Comparison of ENCODE assay signal across 8 cellular contexts in the genomic region with DNA sequence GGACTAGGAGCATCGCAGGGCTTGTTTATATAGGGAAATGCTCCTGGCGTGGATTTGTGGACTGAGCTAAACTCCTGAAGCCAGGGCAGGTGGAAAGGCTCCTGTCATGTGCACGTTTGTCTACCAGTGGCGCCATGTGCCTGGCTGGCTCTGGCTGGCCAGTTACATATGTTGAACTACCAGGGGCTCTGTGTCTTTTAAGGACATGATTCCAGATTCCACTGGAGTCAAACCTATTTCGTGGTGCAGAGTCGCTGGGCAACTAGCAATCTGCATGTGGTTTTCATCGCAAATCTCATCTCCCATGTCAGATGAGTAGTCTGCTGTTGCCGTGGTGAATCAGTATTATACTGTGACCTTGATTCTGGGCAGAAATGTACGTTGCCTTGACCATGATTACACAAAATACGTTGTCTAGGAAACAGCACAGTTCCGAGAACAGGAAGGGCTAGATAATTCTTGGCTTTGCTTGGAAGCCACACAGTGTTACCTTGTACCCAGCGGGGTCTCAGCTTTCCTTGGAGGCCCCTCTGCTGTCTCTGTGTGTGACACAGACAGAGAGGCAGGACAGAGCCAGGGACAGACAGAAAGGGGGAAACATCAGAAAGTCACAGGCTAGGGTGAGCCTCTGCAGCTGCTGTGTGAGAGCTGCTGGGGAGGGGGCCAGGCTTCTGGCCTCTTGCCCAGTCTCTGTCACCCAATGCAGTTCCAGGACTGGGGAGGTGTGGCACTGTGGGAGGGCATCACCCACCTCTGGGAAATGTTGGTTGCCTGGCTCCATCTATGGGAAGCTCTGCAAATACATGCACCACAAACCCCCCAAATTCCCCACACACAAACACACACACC. TPM values are rescaled to one million over a fixed set of nuclear protein-coding genes. Genes with fewer than 3 reads are reported as not detected.
DNase-seq lines count a peak whose midpoint lies in the region; ATAC-seq and TF ChIP-seq lines count a peak whose summit lies in the region.

No MANE protein-coding gene starts in this region.

- H3K27ac ChIP-seq in heart left ventricle (no peak overlapping the region), right atrium auricular region (no peak overlapping the region), spleen (peak overlapping the region in 5 of 8 donors; percentile 29 to 67 (median 58))

- H3K27me3 ChIP-seq in heart left ventricle (peaks cover 0 to 3% (median 0%) of the 10 kb centered on the region in 9 donors), right atrium auricular region (no peaks in the 10 kb centered on the region), spleen (replicated peaks in 1 of 7) (no peaks in the 10 kb centered on the region)

- no peak overlapping the region for H3K4me3 Mint-ChIP-seq in activated B cell treated with CpG ODN at 0.5 μM for 24 hours

- intact Hi-C loops in heart left ventricle (cut with DNase I) = no loop called here
- intact Hi-C loops in activated B cell treated with CpG ODN at 0.5 μM for 24 hours (cut with micrococcal nuclease) = no loop called here
- intact Hi-C loops in head of caudate nucleus (cut with DNase I) = no loop called here
- intact Hi-C loops in spleen (cut with DNase I; ENCODE audit: low total_unique reads) = no loop called here
- intact Hi-C loops in lower leg skin (cut with DNase I; ENCODE audit: low total_unique reads) = no loop called here

- POLR2A ChIA-PET in activated B cell treated with CpG ODN at 0.5 μM for 24 hours (lab: Charles Lee) = no interaction called here

- H3K27me3 Mint-ChIP-seq in activated B cell treated with CpG ODN at 0.5 μM for 24 hours = no peaks in the 10 kb centered on the region

- peaks cover 0 to 7% (median 0%) of the 10 kb centered on the region in 12 donors for H3K4me1 ChIP-seq in heart left ventricle
- H3K4me1 ChIP-seq in right atrium auricular region = no peaks in the 10 kb centered on the region
- H3K4me1 ChIP-seq in spleen = no peaks in the 10 kb centered on the region

- 46 to 65% (median 54%) methylated on average over 12 of the region's 12 CpGs for WGBS in heart left ventricle, 4 donors
- WGBS in spleen, 5 donors = 42 to 55% (median 53%) methylated on average over 9 to 12 of the region's 12 CpGs
- 51 to 52% methylated on average over 7 to 12 of the region's 12 CpGs for WGBS in lower leg skin, 2 donors

- H3K4me1 Mint-ChIP-seq in activated B cell treated with CpG ODN at 0.5 μM for 24 hours = no peaks in the 10 kb centered on the region

- no peak for TF ChIP-seq CTCF in heart left ventricle (IDR thresholded peaks at IDR 0.05)
- no peak for TF ChIP-seq CTCF in right atrium auricular region (IDR thresholded peaks at IDR 0.05)
- no peak for TF ChIP-seq CTCF in activated B cell treated with CpG ODN at 0.5 μM for 24 hours (IDR thresholded peaks at IDR 0.05)
- peak in 1 of 11 experiments; percentile 25 for TF ChIP-seq CTCF in spleen (IDR thresholded peaks at IDR 0.05 in 8 of 11, conservative IDR thresholded peaks at IDR 0.05 in 3 of 11)
- TF ChIP-seq CTCF in lower leg skin (IDR thresholded peaks at IDR 0.05) = no peak

- H3K36me3 Mint-ChIP-seq in activated B cell treated with CpG ODN at 0.5 μM for 24 hours (ENCODE audit: low read depth) = no peaks in the 10 kb centered on the region

- DNase-seq in heart left ventricle (no peak), right atrium auricular region (ENCODE audit: low spot score) (no peak), NCI-H146 (lab: John Stamatoyannopoulos, UW) (peak; percentile 83), activated B cell treated with CpG ODN at 0.5 μM for 24 hours (no peak), head of caudate nucleus (peak in 23 of 42 donors; percentile 6 to 63 (median 31)), spleen (no peak), lower leg skin (ENCODE audit: low spot score in 2 of 2) (no peak)

- CTCF ChIA-PET in activated B cell treated with CpG ODN at 0.5 μM for 24 hours (lab: Charles Lee) = no interaction called here

- H3K36me3 ChIP-seq in heart left ventricle (no peaks in the 10 kb centered on the region), right atrium auricular region (no peaks in the 10 kb centered on the region), spleen (no peaks in the 10 kb centered on the region)

- H3K27ac Mint-ChIP-seq in activated B cell treated with CpG ODN at 0.5 μM for 24 hours = no peak overlapping the region

- no peak for TF ChIP-seq POLR2A in heart left ventricle (IDR thresholded peaks at IDR 0.05)
- no peak for TF ChIP-seq POLR2A in spleen (IDR thresholded peaks at IDR 0.05)
- no peak for TF ChIP-seq POLR2A in lower leg skin (IDR thresholded peaks at IDR 0.05)

- H3K4me3 ChIP-seq in heart left ventricle (no peak overlapping the region), right atrium auricular region (no peak overlapping the region), spleen (no peak overlapping the region), lower leg skin (ENCODE audit: low read depth, poor library complexity, severe bottlenecking) (no peak overlapping the region)

- H3K9me3 ChIP-seq in heart left ventricle = peaks cover 0 to 8% (median 0%) of the 10 kb centered on the region in 12 donors
- peaks cover 0 to 15% of the 10 kb centered on the region in 2 donors for H3K9me3 ChIP-seq in right atrium auricular region
- peaks cover 0 to 8% (median 0%) of the 10 kb centered on the region in 8 donors for H3K9me3 ChIP-seq in spleen

- no peaks in the 10 kb centered on the region for H3K9me3 Mint-ChIP-seq in activated B cell treated with CpG ODN at 0.5 μM for 24 hours

- ATAC-seq in heart left ventricle (peak in 3 of 4 donors; percentile 30 to 37 (median 33)), activated B cell treated with CpG ODN at 0.5 μM for 24 hours (ENCODE audit: low read depth) (peak; percentile 45), HG03439 (IDR thresholded peaks at IDR 0.05; ENCODE audit: unreplicated experiment) (no peak)

RNA-seq across cellular contexts. Expression of a gene that starts 19.2 kb away (rescaled TPM):
- not detected for total RNA-seq in heart left ventricle
- polyA plus RNA-seq in heart left ventricle = not detected
- total RNA-seq in right atrium auricular region = not detected
- not detected in 2 replicates for total RNA-seq in activated B cell treated with CpG ODN at 0.5 μM for 24 hours
- not detected for total RNA-seq in spleen
- polyA plus RNA-seq in spleen = not detected
- total RNA-seq in lower leg skin = under 1 TPM in 2 of 4 donors, not detected in 2; 0.13 to 0.20 TPM

RNA-seq across cellular contexts. Expression of a gene that starts 29.4 kb away (rescaled TPM):
- total RNA-seq in heart left ventricle (1 to 10 TPM in 2 of 9 donors, under 1 TPM in 7; 0.22 to 1.5 (median 0.64) TPM), right atrium auricular region (1 to 10 TPM in 1 of 2 donors, under 1 TPM in 1; 0.85 to 1.6 TPM), activated B cell treated with CpG ODN at 0.5 μM for 24 hours (1.5 and 1.6 TPM in 2 replicates), spleen (1 to 10 TPM; 1.5 to 3.4 (median 2.4) TPM), lower leg skin (under 1 TPM in 3 of 4 donors, not detected in 1; 0.08 to 0.68 (median 0.20) TPM)
- polyA plus RNA-seq in heart left ventricle (under 1 TPM; 0.23 to 0.47 TPM), spleen (under 1 TPM; 0.26 to 0.83 (median 0.50) TPM)

RNA-seq across cellular contexts. Expression of a gene that starts 48.0 kb away (rescaled TPM):
- total RNA-seq in heart left ventricle (1 to 10 TPM; 6.0 to 8.6 (median 7.9) TPM), right atrium auricular region (1 to 10 TPM; 5.9 to 7.2 TPM), activated B cell treated with CpG ODN at 0.5 μM for 24 hours (19.5 and 22.4 TPM in 2 replicates), spleen (10 to 100 TPM; 15.2 to 33.8 (median 29.3) TPM), lower leg skin (1 to 10 TPM; 1.0 to 4.7 (median 2.7) TPM)
- polyA plus RNA-seq in heart left ventricle (1 to 10 TPM; 2.1 to 6.3 TPM), spleen (1 to 10 TPM; 2.9 to 5.2 (median 5.2) TPM)

Comparison
In these comparisons a context has a peak if more than half of its experiments do, and no peak if none do; other contexts are left out.
1. DNase-seq: peak in NCI-H146 (single experiment) and head of caudate nucleus (23 of 42); none in heart left ventricle (0 of 5), right atrium auricular region (single experiment), activated B cell treated with CpG ODN at 0.5 μM for 24 hours (single experiment), spleen (single experiment) and lower leg skin (0 of 2).
2. H3K27ac ChIP-seq: peak in spleen (5 of 8); none in heart left ventricle (0 of 12) and right atrium auricular region (0 of 2).